ENCODE assay signal across 8 cellular contexts in the genomic region with DNA sequence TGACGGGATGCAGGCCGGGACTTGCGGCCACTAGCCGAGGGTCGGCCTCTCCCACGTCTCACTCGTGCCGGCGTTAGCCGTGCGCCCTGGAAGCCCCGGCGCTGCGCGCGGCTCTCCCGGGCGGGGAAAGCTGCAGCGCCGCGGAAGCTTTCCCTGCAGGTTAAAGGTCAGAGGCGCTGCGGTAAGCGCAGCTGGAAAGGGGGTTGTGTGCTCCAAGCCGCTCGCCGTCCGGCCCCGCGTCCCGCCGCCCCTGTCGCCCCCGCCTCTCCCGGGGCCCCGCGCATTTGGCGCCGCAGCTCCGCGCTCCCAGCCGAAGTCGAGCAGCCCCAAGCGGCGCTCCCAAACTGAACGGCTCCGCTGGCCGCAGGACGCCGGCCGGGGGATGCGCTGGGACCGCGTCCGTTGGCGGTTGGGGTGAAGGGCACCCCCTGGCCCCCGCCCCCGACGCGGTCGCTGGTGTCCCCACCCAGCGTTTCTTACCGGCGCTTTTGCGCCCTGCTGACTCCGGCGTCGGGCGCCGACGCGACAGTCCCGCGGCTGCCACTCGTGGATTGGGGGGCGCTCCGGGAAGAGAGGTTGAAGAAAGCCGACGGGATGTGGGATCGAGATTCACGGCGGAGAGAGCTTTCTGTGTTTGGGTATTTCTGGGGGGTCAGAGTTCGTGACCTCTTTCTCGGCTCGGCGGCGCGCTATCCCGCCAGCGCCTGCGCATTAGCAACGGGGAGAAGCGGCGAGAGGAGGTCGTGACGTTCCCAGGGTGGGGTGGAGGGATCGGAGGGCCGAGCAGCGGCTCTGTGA. TPM values are rescaled to one million over a fixed set of nuclear protein-coding genes. Genes with fewer than 3 reads are reported as not detected.
DNase-seq lines count a peak whose midpoint lies in the region; TF ChIP-seq lines count a peak whose summit lies in the region.

NR2C1 (minus strand) TSS at position 719 of the 798 bp plus-strand sequence. CDS start 6,234 bp downstream, outside the sequence.

- no peaks in the 10 kb centered on the region for H4K20me1 ChIP-seq in neural cell (ENCODE audit: insufficient read depth)

- H3K27ac ChIP-seq in neural cell (ENCODE audit: low read length) (peak within 1 kb of the TSS; percentile 71), stomach smooth muscle (ENCODE audit: low read length) (peak within 1 kb of the TSS; percentile 66)

- H3K27me3 ChIP-seq in H7 (ENCODE audit: control insufficient read depth, insufficient read depth, low read length) (no peaks in the 10 kb centered on the region), MG63 (no peaks in the 10 kb centered on the region), neural cell (ENCODE audit: insufficient read depth, low read depth, low read length) (no peaks in the 10 kb centered on the region), stomach smooth muscle (ENCODE audit: control insufficient read depth in 1 of 2, insufficient read depth in 2 of 2, low read length in 2 of 2) (no peaks in the 10 kb centered on the region)

- H3K4me1 ChIP-seq in stomach smooth muscle (ENCODE audit: control insufficient read depth, insufficient read depth, low read length), result peaks cover 3% of the 10 kb centered on the region

- H3F3A ChIP-seq in neural cell (ENCODE audit: insufficient read depth, low read length, poor library complexity, severe bottlenecking), result no peaks in the 10 kb centered on the region

- peaks cover 36% of the 10 kb centered on the region for H3K79me2 ChIP-seq in neural cell (replicated peaks; ENCODE audit: insufficient read depth, low read length)

- H3K36me3 ChIP-seq in H7 (replicated peaks; ENCODE audit: control insufficient read depth, insufficient read depth, low read length) (peaks cover 1% of the 10 kb centered on the region; the same call in 1 of the 2 replicates), MG63 (peaks cover 7% of the 10 kb centered on the region; the same call in 1 of the 2 replicates), neural cell (ENCODE audit: insufficient read depth, low read length) (no peaks in the 10 kb centered on the region), stomach smooth muscle (ENCODE audit: control insufficient read depth in 2 of 2, insufficient read depth in 2 of 2, low read length in 2 of 2) (no peaks in the 10 kb centered on the region)

- H3K9ac ChIP-seq in neural cell (ENCODE audit: low read length) (peak within 1 kb of the TSS; percentile 78), stomach smooth muscle (ENCODE audit: low read length in 2 of 2) (peak within 1 kb of the TSS; percentile 80 to 82)

- H3K4me2 ChIP-seq in neural cell (ENCODE audit: low read length), result peak within 1 kb of the TSS; percentile 81

- H3K9me2 ChIP-seq in neural cell (ENCODE audit: insufficient read depth, low read length), result no peaks in the 10 kb centered on the region

- no peak for TF ChIP-seq EP300 in neural cell (conservative IDR thresholded peaks at IDR 0.05; ENCODE audit: poor library complexity, severe bottlenecking)

- TF ChIP-seq RAD21 in neural cell (conservative IDR thresholded peaks at IDR 0.05), result peak; percentile 63

- H3K4me3 ChIP-seq in H7 (ENCODE audit: insufficient read depth, low read depth, low read length) (peak within 1 kb of the TSS; percentile 96), MG63 (peak within 1 kb of the TSS; percentile 88), fibroblast of villous mesenchyme (ENCODE audit: low read depth, low read length) (peak within 1 kb of the TSS; percentile 87), neural cell (ENCODE audit: low read length) (peak within 1 kb of the TSS; percentile 85), stomach smooth muscle (ENCODE audit: low read length in 2 of 2) (peak within 1 kb of the TSS; percentile 72 to 88)

- peak within 1 kb of the TSS; percentile 76 for H2AFZ ChIP-seq in neural cell (ENCODE audit: low read depth, low read length)

- no peak for TF ChIP-seq CTCF in fibroblast of villous mesenchyme (IDR thresholded peaks at IDR 0.05; ENCODE audit: insufficient read depth, low read depth, low read length)
- no peak for TF ChIP-seq CTCF in neural cell (IDR thresholded peaks at IDR 0.05; ENCODE audit: poor library complexity, severe bottlenecking)

- DNase-seq in EL (peak; percentile 91), H7 (peak; percentile 97), MG63 (peak; percentile 95), SIG-M5 (lab: John Stamatoyannopoulos, UW) (peak; percentile 47), activated gamma-delta T cell (lab: John Stamatoyannopoulos, UW) (peak; percentile 71), fibroblast of villous mesenchyme (ENCODE audit: low read depth) (peak; percentile 95)

- H3K9me3 ChIP-seq in MG63, result no peaks in the 10 kb centered on the region
- no peaks in the 10 kb centered on the region for H3K9me3 ChIP-seq in neural cell (ENCODE audit: low read length)
- H3K9me3 ChIP-seq in stomach smooth muscle (ENCODE audit: control insufficient read depth in 2 of 2, low read length in 2 of 2), result no peaks in the 10 kb centered on the region

TF ChIP-seq in neural cell, 6 proteins besides CTCF, POLR2A, EP300 and RAD21:
- TF ChIP-seq, protein P1, sequence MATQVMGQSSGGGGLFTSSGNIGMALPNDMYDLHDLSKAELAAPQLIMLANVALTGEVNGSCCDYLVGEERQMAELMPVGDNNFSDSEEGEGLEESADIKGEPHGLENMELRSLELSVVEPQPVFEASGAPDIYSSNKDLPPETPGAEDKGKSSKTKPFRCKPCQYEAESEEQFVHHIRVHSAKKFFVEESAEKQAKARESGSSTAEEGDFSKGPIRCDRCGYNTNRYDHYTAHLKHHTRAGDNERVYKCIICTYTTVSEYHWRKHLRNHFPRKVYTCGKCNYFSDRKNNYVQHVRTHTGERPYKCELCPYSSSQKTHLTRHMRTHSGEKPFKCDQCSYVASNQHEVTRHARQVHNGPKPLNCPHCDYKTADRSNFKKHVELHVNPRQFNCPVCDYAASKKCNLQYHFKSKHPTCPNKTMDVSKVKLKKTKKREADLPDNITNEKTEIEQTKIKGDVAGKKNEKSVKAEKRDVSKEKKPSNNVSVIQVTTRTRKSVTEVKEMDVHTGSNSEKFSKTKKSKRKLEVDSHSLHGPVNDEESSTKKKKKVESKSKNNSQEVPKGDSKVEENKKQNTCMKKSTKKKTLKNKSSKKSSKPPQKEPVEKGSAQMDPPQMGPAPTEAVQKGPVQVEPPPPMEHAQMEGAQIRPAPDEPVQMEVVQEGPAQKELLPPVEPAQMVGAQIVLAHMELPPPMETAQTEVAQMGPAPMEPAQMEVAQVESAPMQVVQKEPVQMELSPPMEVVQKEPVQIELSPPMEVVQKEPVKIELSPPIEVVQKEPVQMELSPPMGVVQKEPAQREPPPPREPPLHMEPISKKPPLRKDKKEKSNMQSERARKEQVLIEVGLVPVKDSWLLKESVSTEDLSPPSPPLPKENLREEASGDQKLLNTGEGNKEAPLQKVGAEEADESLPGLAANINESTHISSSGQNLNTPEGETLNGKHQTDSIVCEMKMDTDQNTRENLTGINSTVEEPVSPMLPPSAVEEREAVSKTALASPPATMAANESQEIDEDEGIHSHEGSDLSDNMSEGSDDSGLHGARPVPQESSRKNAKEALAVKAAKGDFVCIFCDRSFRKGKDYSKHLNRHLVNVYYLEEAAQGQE (IDR thresholded peaks at IDR 0.05; ENCODE audit: borderline replicate concordance), result no peak
- no peak for TF ChIP-seq MXI1 (conservative IDR thresholded peaks at IDR 0.05; ENCODE audit: poor library complexity, severe bottlenecking)
- peak; percentile 53 for TF ChIP-seq POLR2AphosphoS5 (IDR thresholded peaks at IDR 0.05)
- no peak for TF ChIP-seq EZH2 (IDR thresholded peaks at IDR 0.05; ENCODE audit: borderline replicate concordance, insufficient read depth, low read length, poor library complexity, severe bottlenecking)
- TF ChIP-seq SMC3 (conservative IDR thresholded peaks at IDR 0.05; ENCODE audit: poor library complexity), result no peak

RNA-seq across cellular contexts. Expression of gene NR2C1, which starts in this region (rescaled TPM):
- 39.8 and 57.5 TPM in 2 replicates for total RNA-seq in H7 (2014; rRNA removed; shearing (Covaris generic))
- total RNA-seq in MG63 (2014; rRNA removed; shearing (Covaris generic); ENCODE audit: low replicate concordance), result 7.6 and 15.7 TPM in 2 replicates
- 19.0 and 26.8 TPM in 2 replicates for total RNA-seq in fibroblast of villous mesenchyme
- 117 and 137 TPM in 2 replicates for polyA plus RNA-seq in neural cell
- 77.9 and 87.1 TPM in 2 replicates for polyA minus RNA-seq in neural cell

Comparison
In these comparisons a context has a peak if more than half of its experiments do, and no peak if none do; other contexts are left out.
1. Peak in every context shown above with its lines: DNase-seq, H3K4me3 ChIP-seq and H3K27ac ChIP-seq.
2. DNase-seq: peak in every context shown above with its lines; median percentile 97 in H7; 95 in MG63; 95 in fibroblast of villous mesenchyme; 91 in EL; 71 in activated gamma-delta T cell; 47 in SIG-M5.